In genomic region chr14:64915797-64916196, GRCh38 we compare ENCODE assay signal across 12 cellular contexts. TPM values are rescaled to one million over a fixed set of nuclear protein-coding genes. Genes with fewer than 3 reads are reported as not detected.
DNase-seq lines count a peak whose midpoint lies in the region; ATAC-seq, FAIRE-seq and TF ChIP-seq lines count a peak whose summit lies in the region.
"Had no signal": no experiment of that assay in that cellular context is flagged by ENCODE, and none has a peak within 500 bp of the region (broad histone marks: within the 10 kb centered on the region; RNA-seq: fewer than 3 reads in every experiment).

No MANE protein-coding gene starts in this region.

- H3K36me3 ChIP-seq in SK-N-MC (ENCODE audit: insufficient read depth, low read length) = no peaks in the 10 kb centered on the region
- H3K36me3 ChIP-seq in endothelial cell of umbilical vein (ENCODE audit: control insufficient read depth in 2 of 2, extremely low read depth in 1 of 2, insufficient read depth in 2 of 2, low read length in 2 of 2) = no peaks in the 10 kb centered on the region
- H3K36me3 ChIP-seq in stomach smooth muscle (ENCODE audit: control insufficient read depth in 2 of 2, insufficient read depth in 2 of 2, low read length in 2 of 2) = no peaks in the 10 kb centered on the region
- H3K36me3 ChIP-seq: BE2C had no signal

- POLR2A ChIA-PET in endothelial cell of umbilical vein (lab: Charles Lee) = interaction anchor here (1.5 kb wide), 1 partner anchor 9 kb away, joined by 4 read pairs; no protein-coding TSS in a partner anchor

- no peak overlapping the region for H2AFZ ChIP-seq in endothelial cell of umbilical vein (ENCODE audit: low read depth, low read length)

- peaks cover 3% of the 10 kb centered on the region for H4K20me1 ChIP-seq in endothelial cell of umbilical vein (replicated peaks; ENCODE audit: control insufficient read depth, extremely low read depth, insufficient read depth, low read length)

- no peak for FAIRE-seq in endothelial cell of umbilical vein (lab: Jason Lieb, UNC)

- no peaks in the 10 kb centered on the region for H3K9me1 ChIP-seq in endothelial cell of umbilical vein (replicated peaks; ENCODE audit: control insufficient read depth, extremely low read depth, insufficient read depth, low read length)

- H3K27me3 ChIP-seq in endothelial cell of umbilical vein (ENCODE audit: control insufficient read depth in 2 of 2, insufficient read depth in 2 of 2, low read length in 2 of 2) = peaks cover 5% of the 10 kb centered on the region in 2 experiments
- H3K27me3 ChIP-seq in stomach smooth muscle (ENCODE audit: control insufficient read depth in 1 of 2, insufficient read depth in 2 of 2, low read length in 2 of 2) = no peaks in the 10 kb centered on the region
- H3K27me3 ChIP-seq: BE2C had no signal

- no peaks in the 10 kb centered on the region for H3K9me3 Mint-ChIP-seq in activated naive CD4-positive, alpha-beta T cell treated with anti-CD3 and anti-CD28 coated beads, Interleukin-2, amount 10 ng/mL, durations not matched to agents 7 days and 5 days

- H3K4me1 ChIP-seq in endothelial cell of umbilical vein (ENCODE audit: control insufficient read depth, extremely low read depth, insufficient read depth, low read length) = peaks cover 16% of the 10 kb centered on the region
- peaks cover 8% of the 10 kb centered on the region for H3K4me1 ChIP-seq in stomach smooth muscle (ENCODE audit: control insufficient read depth, insufficient read depth, low read length)

- CTCF ChIA-PET in activated naive CD4-positive, alpha-beta T cell treated with anti-CD3 and anti-CD28 coated beads, Interleukin-2, amount 10 ng/mL, durations not matched to agents 7 days and 5 days (lab: Charles Lee) = interaction anchor here (1.3 to 2.0 kb wide), 2 partner anchors 8 to 12 kb away, joined by 4 to 8 read pairs; no protein-coding TSS in a partner anchor
- CTCF ChIA-PET in endothelial cell of umbilical vein (lab: Charles Lee) = interaction anchor here (1.7 kb wide), 1 partner anchor 8 kb away, joined by 11 read pairs; no protein-coding TSS in a partner anchor

- H3K27ac Mint-ChIP-seq in activated naive CD4-positive, alpha-beta T cell treated with anti-CD3 and anti-CD28 coated beads, Interleukin-2, amount 10 ng/mL, durations not matched to agents 7 days and 5 days = peak overlapping the region; percentile 89

- peaks cover 39% of the 10 kb centered on the region for H3K36me3 Mint-ChIP-seq in activated naive CD4-positive, alpha-beta T cell treated with anti-CD3 and anti-CD28 coated beads, Interleukin-2, amount 10 ng/mL, durations not matched to agents 7 days and 5 days

- H3K9ac ChIP-seq in SK-N-MC (ENCODE audit: insufficient read length) = no peak overlapping the region
- H3K9ac ChIP-seq in endothelial cell of umbilical vein (replicated peaks; ENCODE audit: extremely low read depth, insufficient read depth, low read length) = no peak overlapping the region
- H3K9ac ChIP-seq in stomach smooth muscle (ENCODE audit: low read length in 2 of 2) = no peak overlapping the region

- no peaks in the 10 kb centered on the region for H3K27me3 Mint-ChIP-seq in activated naive CD4-positive, alpha-beta T cell treated with anti-CD3 and anti-CD28 coated beads, Interleukin-2, amount 10 ng/mL, durations not matched to agents 7 days and 5 days

- no TSS peak for BruUV-seq in endothelial cell of umbilical vein (replicated peaks; lab: Mats Ljungman, UMichigan)

- intact Hi-C loops in endothelial cell of umbilical vein (cut with micrococcal nuclease) = no loop called here

- peak overlapping the region; percentile 99 for H3K4me3 ChIP-seq in SK-N-MC
- no peak overlapping the region for H3K4me3 ChIP-seq in endothelial cell of umbilical vein (replicated peaks in 1 of 3; ENCODE audit: insufficient read depth in 1 of 3, low read depth in 1 of 3, low read length in 3 of 3)
- H3K4me3 ChIP-seq in stomach smooth muscle (ENCODE audit: low read length in 2 of 2) = peak overlapping the region; percentile 4 to 95

- H3K4me1 Mint-ChIP-seq in activated naive CD4-positive, alpha-beta T cell treated with anti-CD3 and anti-CD28 coated beads, Interleukin-2, amount 10 ng/mL, durations not matched to agents 7 days and 5 days = peaks cover 57% of the 10 kb centered on the region

- no peak for TF ChIP-seq POLR2A in endothelial cell of umbilical vein (IDR thresholded peaks at IDR 0.05; ENCODE audit: low read depth, low read length)

- dilution Hi-C loops in endothelial cell of umbilical vein (cut with MboI; ENCODE audit: extremely low pct_ligation_motif_present, low sequenced_read_pairs) = no loop called here

- TF ChIP-seq CTCF in endothelial cell of umbilical vein (IDR thresholded peaks at IDR 0.05; ENCODE audit: extremely low read depth in 1 of 2, insufficient read depth in 1 of 2, low read depth in 1 of 2, low read length in 2 of 2) = no peak

- H3K9me3 ChIP-seq in SK-N-MC (ENCODE audit: low read depth, low read length) (no peaks in the 10 kb centered on the region), endothelial cell of umbilical vein (replicated peaks; ENCODE audit: control insufficient read depth, insufficient read depth, low read length) (no peaks in the 10 kb centered on the region), stomach smooth muscle (ENCODE audit: control insufficient read depth in 2 of 2, low read length in 2 of 2) (no peaks in the 10 kb centered on the region)
- H3K9me3 ChIP-seq: BE2C had no signal

- ATAC-seq in HG02763 (IDR thresholded peaks at IDR 0.05; ENCODE audit: unreplicated experiment) = no peak
- ATAC-seq in HG03439 (IDR thresholded peaks at IDR 0.05; ENCODE audit: unreplicated experiment) = no peak

- peak overlapping the region; percentile 97 for H3K4me2 ChIP-seq in endothelial cell of umbilical vein (ENCODE audit: insufficient read depth, low read length)

- peak overlapping the region; percentile 81 for H3K4me3 Mint-ChIP-seq in activated naive CD4-positive, alpha-beta T cell treated with anti-CD3 and anti-CD28 coated beads, Interleukin-2, amount 10 ng/mL, durations not matched to agents 7 days and 5 days

- no peak overlapping the region for H3K27ac ChIP-seq in SK-N-MC
- H3K27ac ChIP-seq in endothelial cell of umbilical vein (ENCODE audit: insufficient read depth, low read depth, low read length) = no peak overlapping the region
- H3K27ac ChIP-seq in stomach smooth muscle (ENCODE audit: low read length) = no peak overlapping the region

- H3K79me2 ChIP-seq in endothelial cell of umbilical vein (ENCODE audit: control insufficient read depth, insufficient read depth, low read length) = peaks cover 35% of the 10 kb centered on the region

- no peak for DNase-seq in activated naive CD4-positive, alpha-beta T cell treated with anti-CD3 and anti-CD28 coated beads, Interleukin-2, amount 10 ng/mL, durations not matched to agents 7 days and 5 days
- no peak for DNase-seq in activated naive CD4-positive, alpha-beta T cell treated with Interleukin-2 at 50 U/mL for 16 hours
- DNase-seq in SK-N-MC (ENCODE audit: low read depth, low spot score) = no peak
- no peak for DNase-seq in endothelial cell of umbilical vein (ENCODE audit: low read depth, low spot score)
- no peak for DNase-seq in stimulated activated CD4-positive, alpha-beta T cell treated with anti-CD3 and anti-CD28 coated beads, Interleukin-1b, Interleukin-23, amount 100 ng/mL, for 48 hours
- DNase-seq: activated gamma-delta T cell, BE2C, NCI-H1092 treated with DMSO at 0.1 percent for 48 hours had no signal

TF ChIP-seq in endothelial cell of umbilical vein, 7 proteins besides CTCF, POLR2A, EP300 and RAD21 (continues in another document):
- TF ChIP-seq MYC (IDR thresholded peaks at IDR 0.05; ENCODE audit: low read depth, low read length) (no peak), POLR2AphosphoS5 (IDR thresholded peaks at IDR 0.05; ENCODE audit: insufficient read depth, low read depth, low read length) (no peak)

RNA-seq across cellular contexts. Expression of gene CHURC1, which starts 1.5 kb away (rescaled TPM):
- total RNA-seq in endothelial cell of umbilical vein = 44.0 and 44.4 TPM in 2 replicates
- polyA plus RNA-seq in endothelial cell of umbilical vein = 56.5 and 62.2 TPM in 2 replicates
- polyA plus RNA-seq in endothelial cell of umbilical vein (2011; cell fraction: cytosol; rRNA removed) = 76.4 and 79.8 TPM in 2 replicates
- polyA plus RNA-seq in endothelial cell of umbilical vein (2011; cell fraction: nucleus; rRNA removed) = 24.0 and 38.0 TPM in 2 replicates
- polyA plus RNA-seq in endothelial cell of umbilical vein (2012) = 44.3 and 49.5 TPM in 2 replicates
- 26.2 and 28.0 TPM in 2 replicates for polyA minus RNA-seq in endothelial cell of umbilical vein
- 24.3 TPM for polyA minus RNA-seq in endothelial cell of umbilical vein (2011; cell fraction: cytosol; rRNA and poly(A)+ RNA removed)
- 14.9 and 19.5 TPM in 2 replicates for polyA minus RNA-seq in endothelial cell of umbilical vein (2011; cell fraction: nucleus; rRNA and poly(A)+ RNA removed)

RNA-seq across cellular contexts. Expression of gene GPX2, which starts 26.7 kb away (rescaled TPM):
- not detected in 2 replicates for total RNA-seq in endothelial cell of umbilical vein
- polyA plus RNA-seq in endothelial cell of umbilical vein = not detected in 2 replicates
- polyA plus RNA-seq in endothelial cell of umbilical vein (2011; cell fraction: cytosol; rRNA removed) = not detected in 2 replicates
- not detected in 2 replicates for polyA plus RNA-seq in endothelial cell of umbilical vein (2011; cell fraction: nucleus; rRNA removed)
- polyA plus RNA-seq in endothelial cell of umbilical vein (2012) = not detected in 2 replicates
- polyA minus RNA-seq in endothelial cell of umbilical vein = not detected in 2 replicates
- polyA minus RNA-seq in endothelial cell of umbilical vein (2011; cell fraction: cytosol; rRNA and poly(A)+ RNA removed) = not detected
- 0.63 TPM in 1 of 2 replicates, not detected in the other for polyA minus RNA-seq in endothelial cell of umbilical vein (2011; cell fraction: nucleus; rRNA and poly(A)+ RNA removed)
- total RNA-seq: SK-MEL-5 had no signal

RNA-seq across cellular contexts. Expression of gene SPTB, which starts 36.1 kb away (rescaled TPM):
- total RNA-seq in endothelial cell of umbilical vein = 0.07 TPM in 1 of 2 replicates, not detected in the other
- 0.02 and 0.03 TPM in 2 replicates for polyA plus RNA-seq in endothelial cell of umbilical vein
- polyA plus RNA-seq in endothelial cell of umbilical vein (2011; cell fraction: cytosol; rRNA removed) = 0.04 and 0.05 TPM in 2 replicates
- polyA plus RNA-seq in endothelial cell of umbilical vein (2011; cell fraction: nucleus; rRNA removed) = 0.01 and 0.08 TPM in 2 replicates
- not detected in 2 replicates for polyA plus RNA-seq in endothelial cell of umbilical vein (2012)
- polyA minus RNA-seq in endothelial cell of umbilical vein = 0.13 TPM in 1 of 2 replicates, not detected in the other
- not detected for polyA minus RNA-seq in endothelial cell of umbilical vein (2011; cell fraction: cytosol; rRNA and poly(A)+ RNA removed)
- 0.10 TPM in 1 of 2 replicates, not detected in the other for polyA minus RNA-seq in endothelial cell of umbilical vein (2011; cell fraction: nucleus; rRNA and poly(A)+ RNA removed)
- total RNA-seq: SK-MEL-5 had no signal

RNA-seq across cellular contexts. Expression of gene RAB15, which starts 56.3 kb away (rescaled TPM):
- 24.9 and 26.7 TPM in 2 replicates for total RNA-seq in endothelial cell of umbilical vein
- polyA plus RNA-seq in endothelial cell of umbilical vein = 33.3 and 34.3 TPM in 2 replicates
- 23.0 and 27.4 TPM in 2 replicates for polyA plus RNA-seq in endothelial cell of umbilical vein (2011; cell fraction: cytosol; rRNA removed)
- 52.6 and 56.8 TPM in 2 replicates for polyA plus RNA-seq in endothelial cell of umbilical vein (2011; cell fraction: nucleus; rRNA removed)
- polyA plus RNA-seq in endothelial cell of umbilical vein (2012) = 18.9 and 19.7 TPM in 2 replicates
- 27.6 and 32.9 TPM in 2 replicates for polyA minus RNA-seq in endothelial cell of umbilical vein
- polyA minus RNA-seq in endothelial cell of umbilical vein (2011; cell fraction: cytosol; rRNA and poly(A)+ RNA removed) = not detected
- polyA minus RNA-seq in endothelial cell of umbilical vein (2011; cell fraction: nucleus; rRNA and poly(A)+ RNA removed) = 11.0 and 13.8 TPM in 2 replicates

Comparison
In these comparisons a context has a peak if more than half of its experiments do, and no peak if none do; other contexts are left out.
1. H3K4me3 ChIP-seq: peak in SK-N-MC (single experiment) and stomach smooth muscle (2 of 2); none in endothelial cell of umbilical vein (0 of 3).